ENCODE assay signal across 8 cellular contexts in the genomic region with DNA sequence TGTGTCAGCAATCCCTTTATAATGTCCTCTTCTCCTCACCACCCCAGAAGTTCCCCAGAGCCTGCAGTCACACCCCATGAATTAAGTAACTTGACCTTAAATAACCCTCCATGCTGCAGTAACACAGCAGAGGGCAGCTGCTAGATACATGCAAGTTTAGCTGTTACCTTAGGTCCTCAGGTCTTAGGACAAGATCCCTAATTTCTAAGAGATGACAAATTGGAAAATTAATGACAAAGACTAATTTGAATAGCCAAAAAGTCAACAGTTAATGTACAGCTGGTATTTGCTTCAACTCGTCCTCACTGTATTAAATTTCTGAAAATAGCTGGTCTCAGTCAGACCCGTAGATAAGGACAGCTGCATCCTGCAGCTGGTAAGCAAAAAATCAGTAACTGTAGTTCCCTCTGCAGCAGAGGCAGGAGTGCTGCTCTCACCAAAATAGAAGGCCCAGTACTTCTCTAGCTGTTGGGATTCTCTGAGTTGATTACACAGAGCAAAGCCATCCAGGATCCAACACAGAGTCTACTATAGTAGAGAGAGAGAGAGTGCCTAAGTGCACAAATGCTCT.
DNase-seq lines count a peak whose midpoint lies in the region; ATAC-seq, FAIRE-seq and TF ChIP-seq lines count a peak whose summit lies in the region.

No MANE protein-coding gene starts in this region.

- H3K4me3 ChIP-seq in GM12865 (ENCODE audit: low read depth, low read length) (no peak overlapping the region), NB4 (ENCODE audit: low read depth, low read length) (no peak overlapping the region), pancreas (no peak overlapping the region)

- 28 to 31% methylated on average over 2 of the region's 2 CpGs for WGBS in pancreas, 2 donors

- no peak overlapping the region for H3K27ac ChIP-seq in pancreas

- peaks cover 49% of the 10 kb centered on the region for H3K4me1 Mint-ChIP-seq in WTC11
- H3K4me1 Mint-ChIP-seq in T-helper 2 cell treated with Interferon-gamma antibody and Interleukin-4, amounts not matched to agents 5 μg/mL and 100 μg/mL, for 36 hours (ENCODE audit: low read depth) = peaks cover 3% of the 10 kb centered on the region

- H3K27me3 ChIP-seq in pancreas = no peaks in the 10 kb centered on the region

- FAIRE-seq in pancreas (lab: Jason Lieb, UNC) = no peak

- TF ChIP-seq POLR2A in NB4 (IDR thresholded peaks at IDR 0.05; ENCODE audit: extremely low read depth, insufficient read length) = no peak

- no peaks in the 10 kb centered on the region for H3K9me3 ChIP-seq in pancreas

- DNase-seq in GM12865 (ENCODE audit: low read depth) (peak; percentile 44), HCEC 1CT (peak; percentile 38), NB4 (ENCODE audit: low read depth) (peak; percentile 75), WTC11 (ENCODE audit: low spot score) (no peak), pancreas (no peak), posterior vena cava (ENCODE audit: low spot score) (no peak), COLO829 (ENCODE audit: low spot score) (no peak)
- DNase-seq in T-helper 2 cell treated with Interferon-gamma antibody and Interleukin-4, amounts not matched to agents 5 μg/mL and 100 μg/mL, for 36 hours (ENCODE audit: low spot score) = no peak

- no peaks in the 10 kb centered on the region for H3K27me3 Mint-ChIP-seq in WTC11 (ENCODE audit: low read depth)
- no peaks in the 10 kb centered on the region for H3K27me3 Mint-ChIP-seq in T-helper 2 cell treated with Interferon-gamma antibody and Interleukin-4, amounts not matched to agents 5 μg/mL and 100 μg/mL, for 36 hours (ENCODE audit: low read depth)

- H3K4me3 Mint-ChIP-seq in WTC11 = no peak overlapping the region
- no peak overlapping the region for H3K4me3 Mint-ChIP-seq in T-helper 2 cell treated with Interferon-gamma antibody and Interleukin-4, amounts not matched to agents 5 μg/mL and 100 μg/mL, for 36 hours

- peak overlapping the region; percentile 49; the same call in 1 of the 2 replicates for H3K27ac Mint-ChIP-seq in WTC11
- no peak overlapping the region for H3K27ac Mint-ChIP-seq in T-helper 2 cell treated with Interferon-gamma antibody and Interleukin-4, amounts not matched to agents 5 μg/mL and 100 μg/mL, for 36 hours

- intact Hi-C loops in pancreas (cut with DNase I) = loop anchor here in 1 of 3 donors (10.0 kb wide), 1 partner anchor 57 kb away; a partner anchor contains a TSS
- intact Hi-C loops in posterior vena cava (cut with DNase I) = no loop called here

- peaks cover under 1 to 6% (median 5%) of the 10 kb centered on the region in 3 donors for H3K4me1 ChIP-seq in pancreas

- peaks cover 19% of the 10 kb centered on the region for H3K36me3 Mint-ChIP-seq in WTC11
- no peaks in the 10 kb centered on the region for H3K36me3 Mint-ChIP-seq in T-helper 2 cell treated with Interferon-gamma antibody and Interleukin-4, amounts not matched to agents 5 μg/mL and 100 μg/mL, for 36 hours (ENCODE audit: low read depth)

- CTCF ChIA-PET in WTC11 (lab: Charles Lee) = interaction anchor here (1.8 to 2.1 kb wide), 2 partner anchors 12 to 150 kb away, joined by 8 to 9 read pairs; no protein-coding TSS in a partner anchor

- peaks cover 5% of the 10 kb centered on the region for H3K9me3 Mint-ChIP-seq in WTC11
- H3K9me3 Mint-ChIP-seq in T-helper 2 cell treated with Interferon-gamma antibody and Interleukin-4, amounts not matched to agents 5 μg/mL and 100 μg/mL, for 36 hours = no peaks in the 10 kb centered on the region

- H3K36me3 ChIP-seq in pancreas = peaks cover 0 to 2% (median 0%) of the 10 kb centered on the region in 3 donors

- TF ChIP-seq CTCF in GM12865 (IDR thresholded peaks at IDR 0.05; ENCODE audit: insufficient read depth, low read depth, low read length, missing control alignments) = no peak
- TF ChIP-seq CTCF in NB4 (IDR thresholded peaks at IDR 0.05; ENCODE audit: low read depth, low read length) = no peak
- TF ChIP-seq CTCF in WTC11 (IDR thresholded peaks at IDR 0.05) = no peak
- no peak for TF ChIP-seq CTCF in pancreas (IDR thresholded peaks at IDR 0.05)

- peak; percentile 51 for ATAC-seq in WTC11
- peak in 3 of 4 donors; percentile 9 to 41 (median 20) for ATAC-seq in pancreas

- POLR2A ChIA-PET in WTC11 (lab: Charles Lee) = no interaction called here

TF ChIP-seq in WTC11, 78 proteins besides CTCF, POLR2A, EP300 and RAD21 (continues in another document):
- TF ChIP-seq NR1H2 (CRISPR knock-in tag; IDR thresholded peaks at IDR 0.05) = no peak
- no peak for TF ChIP-seq NFYB (CRISPR knock-in tag; conservative IDR thresholded peaks at IDR 0.05; ENCODE audit: low read depth)
- TF ChIP-seq ZNF317 (CRISPR knock-in tag; IDR thresholded peaks at IDR 0.05; ENCODE audit: borderline replicate concordance, low read depth) = no peak
- no peak for TF ChIP-seq GABPB1 (CRISPR knock-in tag; IDR thresholded peaks at IDR 0.05)
- TF ChIP-seq CBFB (CRISPR knock-in tag; IDR thresholded peaks at IDR 0.05; ENCODE audit: low read depth) = no peak
- no peak for TF ChIP-seq ETV6 (CRISPR knock-in tag; IDR thresholded peaks at IDR 0.05)
- TF ChIP-seq, protein P1, sequence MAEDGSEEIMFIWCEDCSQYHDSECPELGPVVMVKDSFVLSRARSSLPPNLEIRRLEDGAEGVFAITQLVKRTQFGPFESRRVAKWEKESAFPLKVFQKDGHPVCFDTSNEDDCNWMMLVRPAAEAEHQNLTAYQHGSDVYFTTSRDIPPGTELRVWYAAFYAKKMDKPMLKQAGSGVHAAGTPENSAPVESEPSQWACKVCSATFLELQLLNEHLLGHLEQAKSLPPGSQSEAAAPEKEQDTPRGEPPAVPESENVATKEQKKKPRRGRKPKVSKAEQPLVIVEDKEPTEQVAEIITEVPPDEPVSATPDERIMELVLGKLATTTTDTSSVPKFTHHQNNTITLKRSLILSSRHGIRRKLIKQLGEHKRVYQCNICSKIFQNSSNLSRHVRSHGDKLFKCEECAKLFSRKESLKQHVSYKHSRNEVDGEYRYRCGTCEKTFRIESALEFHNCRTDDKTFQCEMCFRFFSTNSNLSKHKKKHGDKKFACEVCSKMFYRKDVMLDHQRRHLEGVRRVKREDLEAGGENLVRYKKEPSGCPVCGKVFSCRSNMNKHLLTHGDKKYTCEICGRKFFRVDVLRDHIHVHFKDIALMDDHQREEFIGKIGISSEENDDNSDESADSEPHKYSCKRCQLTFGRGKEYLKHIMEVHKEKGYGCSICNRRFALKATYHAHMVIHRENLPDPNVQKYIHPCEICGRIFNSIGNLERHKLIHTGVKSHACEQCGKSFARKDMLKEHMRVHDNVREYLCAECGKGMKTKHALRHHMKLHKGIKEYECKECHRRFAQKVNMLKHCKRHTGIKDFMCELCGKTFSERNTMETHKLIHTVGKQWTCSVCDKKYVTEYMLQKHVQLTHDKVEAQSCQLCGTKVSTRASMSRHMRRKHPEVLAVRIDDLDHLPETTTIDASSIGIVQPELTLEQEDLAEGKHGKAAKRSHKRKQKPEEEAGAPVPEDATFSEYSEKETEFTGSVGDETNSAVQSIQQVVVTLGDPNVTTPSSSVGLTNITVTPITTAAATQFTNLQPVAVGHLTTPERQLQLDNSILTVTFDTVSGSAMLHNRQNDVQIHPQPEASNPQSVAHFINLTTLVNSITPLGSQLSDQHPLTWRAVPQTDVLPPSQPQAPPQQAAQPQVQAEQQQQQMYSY (CRISPR knock-in tag; IDR thresholded peaks at IDR 0.05) = no peak
- TF ChIP-seq, protein P2, sequence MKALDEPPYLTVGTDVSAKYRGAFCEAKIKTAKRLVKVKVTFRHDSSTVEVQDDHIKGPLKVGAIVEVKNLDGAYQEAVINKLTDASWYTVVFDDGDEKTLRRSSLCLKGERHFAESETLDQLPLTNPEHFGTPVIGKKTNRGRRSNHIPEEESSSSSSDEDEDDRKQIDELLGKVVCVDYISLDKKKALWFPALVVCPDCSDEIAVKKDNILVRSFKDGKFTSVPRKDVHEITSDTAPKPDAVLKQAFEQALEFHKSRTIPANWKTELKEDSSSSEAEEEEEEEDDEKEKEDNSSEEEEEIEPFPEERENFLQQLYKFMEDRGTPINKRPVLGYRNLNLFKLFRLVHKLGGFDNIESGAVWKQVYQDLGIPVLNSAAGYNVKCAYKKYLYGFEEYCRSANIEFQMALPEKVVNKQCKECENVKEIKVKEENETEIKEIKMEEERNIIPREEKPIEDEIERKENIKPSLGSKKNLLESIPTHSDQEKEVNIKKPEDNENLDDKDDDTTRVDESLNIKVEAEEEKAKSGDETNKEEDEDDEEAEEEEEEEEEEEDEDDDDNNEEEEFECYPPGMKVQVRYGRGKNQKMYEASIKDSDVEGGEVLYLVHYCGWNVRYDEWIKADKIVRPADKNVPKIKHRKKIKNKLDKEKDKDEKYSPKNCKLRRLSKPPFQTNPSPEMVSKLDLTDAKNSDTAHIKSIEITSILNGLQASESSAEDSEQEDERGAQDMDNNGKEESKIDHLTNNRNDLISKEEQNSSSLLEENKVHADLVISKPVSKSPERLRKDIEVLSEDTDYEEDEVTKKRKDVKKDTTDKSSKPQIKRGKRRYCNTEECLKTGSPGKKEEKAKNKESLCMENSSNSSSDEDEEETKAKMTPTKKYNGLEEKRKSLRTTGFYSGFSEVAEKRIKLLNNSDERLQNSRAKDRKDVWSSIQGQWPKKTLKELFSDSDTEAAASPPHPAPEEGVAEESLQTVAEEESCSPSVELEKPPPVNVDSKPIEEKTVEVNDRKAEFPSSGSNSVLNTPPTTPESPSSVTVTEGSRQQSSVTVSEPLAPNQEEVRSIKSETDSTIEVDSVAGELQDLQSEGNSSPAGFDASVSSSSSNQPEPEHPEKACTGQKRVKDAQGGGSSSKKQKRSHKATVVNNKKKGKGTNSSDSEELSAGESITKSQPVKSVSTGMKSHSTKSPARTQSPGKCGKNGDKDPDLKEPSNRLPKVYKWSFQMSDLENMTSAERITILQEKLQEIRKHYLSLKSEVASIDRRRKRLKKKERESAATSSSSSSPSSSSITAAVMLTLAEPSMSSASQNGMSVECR (CRISPR knock-in tag; IDR thresholded peaks at IDR 0.05; ENCODE audit: borderline replicate concordance) = no peak
- no peak for TF ChIP-seq CREB1 (CRISPR knock-in tag; IDR thresholded peaks at IDR 0.05)
- no peak for TF ChIP-seq NR2C2 (CRISPR knock-in tag; IDR thresholded peaks at IDR 0.05)
- no peak for TF ChIP-seq RORB (CRISPR knock-in tag; IDR thresholded peaks at IDR 0.05)

Comparison
In these comparisons a context has a peak if more than half of its experiments do, and no peak if none do; other contexts are left out.
1. DNase-seq: peak in GM12865 (single experiment), HCEC 1CT (single experiment) and NB4 (single experiment); none in WTC11 (single experiment), pancreas (0 of 6), posterior vena cava (single experiment), T-helper 2 cell treated with Interferon-gamma antibody and Interleukin-4, amounts not matched to agents 5 μg/mL and 100 μg/mL, for 36 hours (single experiment) and COLO829 (single experiment).